ENCODE assay signal across 15 cellular contexts in genomic region chr10:133011883-133012282, GRCh38.
A peak's percentile ranks its signal among the peaks of the same experiment; 100 is the strongest.
DNase-seq lines count a peak whose midpoint lies in the region; ATAC-seq and TF ChIP-seq lines count a peak whose summit lies in the region.
"Had no signal": no experiment of that assay in that cellular context is flagged by ENCODE, and none has a peak within 500 bp of the region (broad histone marks: within the 10 kb centered on the region; RNA-seq: fewer than 3 reads in every experiment).

No MANE protein-coding gene starts in this region.

- WGBS in SK-N-SH (ENCODE audit: low lambda C conversion rate) = 63% methylated on average over 9 of the region's 10 CpGs

- no peak for TF ChIP-seq CTCF in SK-N-SH (IDR thresholded peaks at IDR 0.05)

- H4K20me1 ChIP-seq in SK-N-SH (ENCODE audit: insufficient read depth) = no peaks in the 10 kb centered on the region

- no peak overlapping the region for H3K4me2 ChIP-seq in SK-N-SH

- H3K27me3 ChIP-seq in SK-N-SH (ENCODE audit: insufficient read depth) = no peaks in the 10 kb centered on the region

- H3K36me3 ChIP-seq in SK-N-SH (replicated peaks in 1 of 2; ENCODE audit: control insufficient read depth in 1 of 2, insufficient read depth in 2 of 2, low read length in 1 of 2) = no peaks in the 10 kb centered on the region

- POLR2A ChIA-PET in SK-N-SH (lab: Yijun Ruan, JAX) = interaction anchor here (0.7 kb wide), 1 partner anchor 9 kb away, joined by 3 read pairs; no protein-coding TSS in a partner anchor

- ATAC-seq in left cardiac atrium (no peak), Right ventricle myocardium superior (ENCODE audit: poor library complexity) (no peak)

- H3K27ac ChIP-seq in SK-N-SH (ENCODE audit: low read depth in 2 of 2, low read length in 1 of 2) = no peak overlapping the region

- CTCF ChIA-PET in SK-N-SH (lab: Yijun Ruan, JAX) = no interaction called here

- H3K4me3 ChIP-seq in SK-N-SH (ENCODE audit: low read depth in 2 of 2, low read length in 1 of 2) = no peak overlapping the region

- H3K79me2 ChIP-seq in SK-N-SH (ENCODE audit: insufficient read depth) = no peaks in the 10 kb centered on the region

- TF ChIP-seq RAD21 in SK-N-SH (IDR thresholded peaks at IDR 0.05; ENCODE audit: low read length) = no peak

- H3K9me2 ChIP-seq in SK-N-SH = no peaks in the 10 kb centered on the region

- no peak overlapping the region for H2AFZ ChIP-seq in SK-N-SH (ENCODE audit: low read depth)

- intact Hi-C loops in left cardiac atrium (cut with DNase I) (no loop called here), Right ventricle myocardium superior (cut with DNase I) (no loop called here)

- peaks cover 8% of the 10 kb centered on the region for H3F3A ChIP-seq in SK-N-SH (replicated peaks; ENCODE audit: insufficient read depth)

- DNase-seq in left cardiac atrium (peak; percentile 14), Right ventricle myocardium superior (no peak), SK-N-DZ (ENCODE audit: low spot score) (peak; percentile 47), left kidney (ENCODE audit: low read depth, low spot score) (peak; percentile 85), midbrain (lab: John Stamatoyannopoulos, UW) (no peak), SK-N-SH (no peak)
- DNase-seq in NK-92 treated with Interleukin-12 subunit alpha and Interleukin-12 subunit beta, amount 100 ng/mL, for 24 hours (lab: John Stamatoyannopoulos, UW) = no peak
- DNase-seq: 8988T; C1 segment of cervical spinal cord; CD4-positive, CD25-positive, alpha-beta regulatory T cell; CD8-positive, alpha-beta memory T cell; COR-L47; GOT3; H9; IMR-90 had no signal

- H3K4me1 ChIP-seq in SK-N-SH (ENCODE audit: control insufficient read depth in 1 of 2, insufficient read depth in 2 of 2, low read depth in 1 of 2, low read length in 1 of 2) = no peaks in the 10 kb centered on the region

- H3K9ac ChIP-seq in SK-N-SH = no peak overlapping the region

- no peak for TF ChIP-seq EP300 in SK-N-SH (IDR thresholded peaks at IDR 0.05; ENCODE audit: borderline replicate concordance in 1 of 2, low read depth in 1 of 2, low read length in 1 of 2)

- no peaks in the 10 kb centered on the region for H3K9me3 ChIP-seq in SK-N-SH

TF ChIP-seq in SK-N-SH, 30 proteins besides CTCF, POLR2A, EP300 and RAD21:
- no peak for TF ChIP-seq ZBTB33 (IDR thresholded peaks at IDR 0.05; ENCODE audit: borderline replicate concordance, low read depth)
- TF ChIP-seq ELF1 (IDR thresholded peaks at IDR 0.05) = no peak
- no peak for TF ChIP-seq GABPA (IDR thresholded peaks at IDR 0.05; ENCODE audit: low read depth)
- no peak for TF ChIP-seq TEAD4 (IDR thresholded peaks at IDR 0.05; ENCODE audit: borderline replicate concordance, insufficient read depth)
- no peak for TF ChIP-seq IRF3 (IDR thresholded peaks at IDR 0.05; ENCODE audit: low read depth, low read length)
- no peak for TF ChIP-seq MXI1 (IDR thresholded peaks at IDR 0.05; ENCODE audit: low read depth, low read length)
- no peak for TF ChIP-seq POLR2AphosphoS5 (IDR thresholded peaks at IDR 0.05; ENCODE audit: low read depth, low read length)
- TF ChIP-seq RCOR1 (IDR thresholded peaks at IDR 0.05; ENCODE audit: low read length) = no peak
- TF ChIP-seq TCF12 (IDR thresholded peaks at IDR 0.05) = no peak
- TF ChIP-seq SIN3A (IDR thresholded peaks at IDR 0.05; ENCODE audit: borderline replicate concordance, low read depth, low read length) = no peak

Comparison
In these comparisons a context has a peak if more than half of its experiments do, and no peak if none do; other contexts are left out.
1. DNase-seq: peak in left cardiac atrium (single experiment), SK-N-DZ (single experiment) and left kidney (single experiment); none in Right ventricle myocardium superior (single experiment), midbrain (single experiment), NK-92 treated with Interleukin-12 subunit alpha and Interleukin-12 subunit beta, amount 100 ng/mL, for 24 hours (single experiment) and SK-N-SH (single experiment).